Comparison of ENCODE assay signal across 8 cellular contexts in genomic region chr20:1802385-1803215, GRCh38.
A peak's percentile ranks its signal among the peaks of the same experiment; 100 is the strongest.
DNase-seq lines count a peak whose midpoint lies in the region; ATAC-seq, FAIRE-seq and TF ChIP-seq lines count a peak whose summit lies in the region.

No MANE protein-coding gene starts in this region.

- H3K27me3 ChIP-seq in BJ (ENCODE audit: control insufficient read depth, insufficient read depth, low read length) (0 out of 2 replicates have a peak, but pooled peaks cover 1% of the 10 kb centered on the region), heart right ventricle (peaks cover 0 to 9% (median 0%) of the 10 kb centered on the region in 7 donors), pancreas (no peaks in the 10 kb centered on the region)

- TF ChIP-seq CTCF in BJ (IDR thresholded peaks at IDR 0.05; ENCODE audit: insufficient read depth, low read depth, low read length): peak; percentile 82
- TF ChIP-seq CTCF in heart right ventricle (IDR thresholded peaks at IDR 0.05): peak; percentile 41 to 85 (median 67)
- peak in 2 of 4 donors; percentile 12 to 22 for TF ChIP-seq CTCF in pancreas (IDR thresholded peaks at IDR 0.05)

- peak overlapping the region; percentile 45 for H3K4me3 ChIP-seq in BJ (ENCODE audit: low read depth, low read length)
- peak overlapping the region; percentile 26 to 76 (median 64) for H3K4me3 ChIP-seq in heart right ventricle
- H3K4me3 ChIP-seq in pancreas: peak overlapping the region; percentile 28 to 56 (median 30)

- peaks cover 50% of the 10 kb centered on the region for H3K27me3 Mint-ChIP-seq in activated naive CD8-positive, alpha-beta T cell treated with anti-CD3 and anti-CD28 coated beads, Interleukin-2, amount 50 U/mL, for 24 hours

- H3K4me3 Mint-ChIP-seq in activated naive CD8-positive, alpha-beta T cell treated with anti-CD3 and anti-CD28 coated beads, Interleukin-2, amount 50 U/mL, for 24 hours: peak overlapping the region; percentile 72

- ATAC-seq in GM21390 (IDR thresholded peaks at IDR 0.05; ENCODE audit: unreplicated experiment) (peak; percentile 55), heart right ventricle (peak; percentile 72 to 94 (median 88)), pancreas (peak; percentile 41 to 84 (median 80)), GM21528 (IDR thresholded peaks at IDR 0.05; ENCODE audit: low FRiP score, unreplicated experiment) (no peak)
- peak; percentile 52 for ATAC-seq in activated naive CD8-positive, alpha-beta T cell treated with anti-CD3 and anti-CD28 coated beads, Interleukin-2, amount 50 U/mL, for 24 hours

- H3K36me3 ChIP-seq in BJ (ENCODE audit: control insufficient read depth, insufficient read depth, low read length): no peaks in the 10 kb centered on the region
- no peaks in the 10 kb centered on the region for H3K36me3 ChIP-seq in heart right ventricle
- no peaks in the 10 kb centered on the region for H3K36me3 ChIP-seq in pancreas

- no peaks in the 10 kb centered on the region for H3K9me3 Mint-ChIP-seq in activated naive CD8-positive, alpha-beta T cell treated with anti-CD3 and anti-CD28 coated beads, Interleukin-2, amount 50 U/mL, for 24 hours

- intact Hi-C loops in heart right ventricle (cut with DNase I) (loop anchor here (1.0 to 10.0 kb wide), 8 partner anchors 82 to 302 kb away; partner anchors contain the start of genes SIRPA (in 5 of the 10) and STK35 (in 1 of the 10)), pancreas (cut with DNase I) (no loop called here)

- no peaks in the 10 kb centered on the region for H3K36me3 Mint-ChIP-seq in activated naive CD8-positive, alpha-beta T cell treated with anti-CD3 and anti-CD28 coated beads, Interleukin-2, amount 50 U/mL, for 24 hours (ENCODE audit: low read depth)

- WGBS in heart right ventricle, 2 donors: 1% methylated on average over 42 of the region's 42 CpGs
- WGBS in pancreas, 2 donors: 3% methylated on average over 42 of the region's 42 CpGs

- no peak for FAIRE-seq in pancreas (lab: Jason Lieb, UNC)

- peaks cover 13% of the 10 kb centered on the region for H3K4me1 Mint-ChIP-seq in activated naive CD8-positive, alpha-beta T cell treated with anti-CD3 and anti-CD28 coated beads, Interleukin-2, amount 50 U/mL, for 24 hours

- DNase-seq in BJ (ENCODE audit: low read depth) (no peak), NCI-H748 treated with DMSO at 0.1 percent for 48 hours (lab: John Stamatoyannopoulos, UW) (peak; percentile 78), heart right ventricle (peak; percentile 69 to 70), pancreas (peak in 2 of 6 donors; percentile 16 to 67), NCI-H524 treated with DMSO at 0.1 percent for 48 hours (lab: John Stamatoyannopoulos, UW) (no peak)
- DNase-seq in activated naive CD8-positive, alpha-beta T cell treated with anti-CD3 and anti-CD28 coated beads, Interleukin-2, amount 50 U/mL, for 24 hours: peak; percentile 64

- H3K9me3 ChIP-seq in heart right ventricle (no peaks in the 10 kb centered on the region), pancreas (no peaks in the 10 kb centered on the region)

- POLR2A ChIA-PET in BJ (lab: Charles Lee): no interaction called here

- H3K4me1 ChIP-seq in heart right ventricle: peaks cover 6 to 39% (median 19%) of the 10 kb centered on the region in 9 donors
- peaks cover 0 to 3% (median 0%) of the 10 kb centered on the region in 3 donors for H3K4me1 ChIP-seq in pancreas

- CTCF ChIA-PET in BJ (lab: Yijun Ruan, JAX): interaction anchor here (0.8 to 3.2 kb wide), 36 partner anchors 8 to 380 kb away, joined by 3 to 29 read pairs (median 4); no protein-coding TSS in a partner anchor

- no peak overlapping the region for H3K27ac Mint-ChIP-seq in activated naive CD8-positive, alpha-beta T cell treated with anti-CD3 and anti-CD28 coated beads, Interleukin-2, amount 50 U/mL, for 24 hours

- peak overlapping the region; percentile 57 to 90 (median 86) for H3K27ac ChIP-seq in heart right ventricle
- peak overlapping the region in 2 of 4 donors; percentile 66 to 68 for H3K27ac ChIP-seq in pancreas

Comparison
In these comparisons a context has a peak if more than half of its experiments do, and no peak if none do; other contexts are left out.
1. DNase-seq: peak in NCI-H748 treated with DMSO at 0.1 percent for 48 hours (single experiment), activated naive CD8-positive, alpha-beta T cell treated with anti-CD3 and anti-CD28 coated beads, Interleukin-2, amount 50 U/mL, for 24 hours (single experiment) and heart right ventricle (2 of 2); none in BJ (single experiment) and NCI-H524 treated with DMSO at 0.1 percent for 48 hours (single experiment).
2. intact Hi-C loops: an anchor here in heart right ventricle (1.0 to 10.0 kb wide); none called in pancreas.
3. Peak in every context shown above with its lines, with median percentiles within 50 percentile points of each other: H3K4me3 ChIP-seq.